1 cellular context compared by ENCODE assay signal in the genomic region with DNA sequence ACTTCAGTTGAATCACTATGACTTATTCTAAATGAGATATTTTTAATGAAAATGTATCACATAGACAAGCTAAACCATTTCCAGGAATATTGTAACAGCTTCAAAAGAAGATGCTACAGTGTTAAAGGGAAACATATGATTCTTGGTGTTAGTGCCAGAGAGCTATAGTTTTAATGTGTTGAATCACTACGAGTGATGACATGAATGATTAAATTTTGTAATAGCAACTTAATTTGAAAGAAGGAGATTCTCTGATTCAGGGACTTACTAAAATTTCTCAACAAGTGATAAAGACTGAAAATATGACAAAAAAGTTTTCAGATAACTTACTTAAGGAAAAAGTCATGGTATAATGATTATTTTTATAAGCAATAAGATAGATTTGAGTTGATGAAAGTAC.
TF ChIP-seq lines count a peak whose summit lies in the region.

No MANE protein-coding gene starts in this region.

TF ChIP-seq in IMR-90, 13 proteins besides CTCF, POLR2A, EP300 and RAD21:
- no peak for TF ChIP-seq FOS (IDR thresholded peaks at IDR 0.05; ENCODE audit: low read depth, low read length)
- no peak for TF ChIP-seq MAFK (IDR thresholded peaks at IDR 0.05; ENCODE audit: low read depth, low read length)
- TF ChIP-seq, protein P1, sequence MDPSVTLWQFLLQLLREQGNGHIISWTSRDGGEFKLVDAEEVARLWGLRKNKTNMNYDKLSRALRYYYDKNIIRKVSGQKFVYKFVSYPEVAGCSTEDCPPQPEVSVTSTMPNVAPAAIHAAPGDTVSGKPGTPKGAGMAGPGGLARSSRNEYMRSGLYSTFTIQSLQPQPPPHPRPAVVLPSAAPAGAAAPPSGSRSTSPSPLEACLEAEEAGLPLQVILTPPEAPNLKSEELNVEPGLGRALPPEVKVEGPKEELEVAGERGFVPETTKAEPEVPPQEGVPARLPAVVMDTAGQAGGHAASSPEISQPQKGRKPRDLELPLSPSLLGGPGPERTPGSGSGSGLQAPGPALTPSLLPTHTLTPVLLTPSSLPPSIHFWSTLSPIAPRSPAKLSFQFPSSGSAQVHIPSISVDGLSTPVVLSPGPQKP (IDR thresholded peaks at IDR 0.05; ENCODE audit: borderline replicate concordance, low read depth, low read length): no peak
- TF ChIP-seq RCOR1 (IDR thresholded peaks at IDR 0.05; ENCODE audit: insufficient replicate concordance, low read length): no peak
- TF ChIP-seq RFX5 (IDR thresholded peaks at IDR 0.05; ENCODE audit: low read depth, low read length): no peak
- TF ChIP-seq SMC3 (IDR thresholded peaks at IDR 0.05; ENCODE audit: low read depth, low read length): no peak
- no peak for TF ChIP-seq MAZ (IDR thresholded peaks at IDR 0.05; ENCODE audit: borderline replicate concordance, low read depth, low read length)
- no peak for TF ChIP-seq BHLHE40 (IDR thresholded peaks at IDR 0.05; ENCODE audit: low read depth, low read length)
- no peak for TF ChIP-seq CEBPB (IDR thresholded peaks at IDR 0.05; ENCODE audit: low read depth, low read length)
- TF ChIP-seq, protein P2, sequence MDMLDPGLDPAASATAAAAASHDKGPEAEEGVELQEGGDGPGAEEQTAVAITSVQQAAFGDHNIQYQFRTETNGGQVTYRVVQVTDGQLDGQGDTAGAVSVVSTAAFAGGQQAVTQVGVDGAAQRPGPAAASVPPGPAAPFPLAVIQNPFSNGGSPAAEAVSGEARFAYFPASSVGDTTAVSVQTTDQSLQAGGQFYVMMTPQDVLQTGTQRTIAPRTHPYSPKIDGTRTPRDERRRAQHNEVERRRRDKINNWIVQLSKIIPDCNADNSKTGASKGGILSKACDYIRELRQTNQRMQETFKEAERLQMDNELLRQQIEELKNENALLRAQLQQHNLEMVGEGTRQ (IDR thresholded peaks at IDR 0.05; ENCODE audit: low read depth, low read length): no peak
- no peak for TF ChIP-seq NFE2L2 (IDR thresholded peaks at IDR 0.05; ENCODE audit: low read depth, low read length)
- no peak for TF ChIP-seq CHD1 (IDR thresholded peaks at IDR 0.05; ENCODE audit: low read depth, low read length)
- TF ChIP-seq MXI1 (IDR thresholded peaks at IDR 0.05; ENCODE audit: borderline replicate concordance, low read depth, low read length): no peak
